ENCODE assay signal across 25 cellular contexts in genomic region chr17:62615503-62615902, GRCh38.
"Had no signal": no experiment of that assay in that cellular context is flagged by ENCODE, and none has a peak within 500 bp of the region (broad histone marks: within the 10 kb centered on the region; RNA-seq: fewer than 3 reads in every experiment).

No MANE protein-coding gene starts in this region.

- H3K27ac ChIP-seq: brain microvascular endothelial cell, esophagus muscularis mucosa, left lung, neutrophil, ovary, prostate gland, suprapubic skin, tibial artery, WERI-Rb-1 had no signal

- H3K4me3 Mint-ChIP-seq: activated CD4-positive, alpha-beta T cell treated with anti-CD3 and anti-CD28 coated beads, Interleukin-2, amount 10 ng/mL, durations not matched to agents 7 days and 5 days; activated CD8-positive, alpha-beta T cell treated with anti-CD3 and anti-CD28 coated beads for 36 hours; activated T-cell treated with anti-CD3 and anti-CD28 coated beads, Interleukin-2, amount 50 U/mL, for 4 hours; activated T-helper 17 cell treated with anti-CD3 and anti-CD28 coated beads, Interleukin-2, amount 50 U/mL, for 72 hours; nephron progenitor cell; stimulated activated naive B cell treated with anti-CD40 and anti-IgM and Interleukin-4, amounts not matched to agents 10 μg/mL and 1 μg/mL and 100 μg/mL, for 72 hours; T-cell had no signal

- H3K4me3 ChIP-seq: esophagus muscularis mucosa, left lung, lung, ovary, prostate gland, suprapubic skin, tibial artery had no signal

- DNase-seq: activated CD4-positive, alpha-beta T cell treated with anti-CD3 and anti-CD28 coated beads, Interleukin-2, amount 10 ng/mL, durations not matched to agents 7 days and 5 days; activated CD4-positive, CD25-positive, alpha-beta regulatory T cell treated with anti-CD3 and anti-CD28 coated beads, Interleukin-2, amount 50 U/mL, for 72 hours; activated CD8-positive, alpha-beta T cell treated with anti-CD3 and anti-CD28 coated beads for 36 hours; activated gamma-delta T cell treated with Interleukin-2 at 50 U/mL for 16 hours; activated naive CD4-positive, alpha-beta T cell treated with anti-CD3 and anti-CD28 coated beads, Interleukin-2, amount 50 U/mL, for 16 hours; activated T-cell treated with anti-CD3 and anti-CD28 coated beads, Interleukin-2, amount 50 U/mL, for 4 hours; amniotic stem cell; brain microvascular endothelial cell; caudate nucleus; left lung; nephron progenitor cell; ovary; retina; stimulated activated CD4-positive, alpha-beta T cell treated with anti-CD3 and anti-CD28 coated beads, Interleukin-15, amount 100 ng/mL, for 24 hours; stimulated activated CD4-positive, alpha-beta T cell treated with anti-CD3 and anti-CD28 coated beads, Interleukin-2, amount 100 ng/mL, for 24 hours; stimulated activated naive B cell treated with anti-CD40 and anti-IgM and Interleukin-4, amounts not matched to agents 10 μg/mL and 1 μg/mL and 100 μg/mL, for 72 hours; T-cell; tibial artery; WERI-Rb-1 had no signal

- H3K27ac Mint-ChIP-seq: activated CD4-positive, alpha-beta T cell treated with anti-CD3 and anti-CD28 coated beads, Interleukin-2, amount 10 ng/mL, durations not matched to agents 7 days and 5 days; activated CD8-positive, alpha-beta T cell treated with anti-CD3 and anti-CD28 coated beads for 36 hours; activated T-helper 17 cell treated with anti-CD3 and anti-CD28 coated beads, Interleukin-2, amount 50 U/mL, for 72 hours; nephron progenitor cell; stimulated activated naive B cell treated with anti-CD40 and anti-IgM and Interleukin-4, amounts not matched to agents 10 μg/mL and 1 μg/mL and 100 μg/mL, for 72 hours; T-cell had no signal

- H3K4me1 ChIP-seq: left lung, prostate gland, suprapubic skin, tibial artery had no signal

- H3K27me3 ChIP-seq: brain microvascular endothelial cell, esophagus muscularis mucosa, left lung, neutrophil, ovary, suprapubic skin, tibial artery had no signal

- ATAC-seq: activated CD8-positive, alpha-beta T cell treated with anti-CD3 and anti-CD28 coated beads for 36 hours; activated T-cell treated with anti-CD3 and anti-CD28 coated beads, Interleukin-2, amount 50 U/mL, for 4 hours; activated T-helper 17 cell treated with anti-CD3 and anti-CD28 coated beads, Interleukin-2, amount 50 U/mL, for 72 hours; left lung; stimulated activated naive B cell treated with anti-CD40 and anti-IgM and Interleukin-4, amounts not matched to agents 10 μg/mL and 1 μg/mL and 100 μg/mL, for 72 hours; T-cell had no signal

- H3K27me3 Mint-ChIP-seq: activated CD4-positive, alpha-beta T cell treated with anti-CD3 and anti-CD28 coated beads, Interleukin-2, amount 10 ng/mL, durations not matched to agents 7 days and 5 days; activated CD8-positive, alpha-beta T cell treated with anti-CD3 and anti-CD28 coated beads for 36 hours; activated T-helper 17 cell treated with anti-CD3 and anti-CD28 coated beads, Interleukin-2, amount 50 U/mL, for 72 hours; stimulated activated naive B cell treated with anti-CD40 and anti-IgM and Interleukin-4, amounts not matched to agents 10 μg/mL and 1 μg/mL and 100 μg/mL, for 72 hours; T-cell had no signal

- H3K9me3 ChIP-seq: esophagus muscularis mucosa, left lung, neutrophil, ovary, prostate gland, suprapubic skin, tibial artery had no signal

- H3K36me3 ChIP-seq: ovary, prostate gland had no signal

- H3K9me3 Mint-ChIP-seq: activated CD4-positive, alpha-beta T cell treated with anti-CD3 and anti-CD28 coated beads, Interleukin-2, amount 10 ng/mL, durations not matched to agents 7 days and 5 days; activated CD8-positive, alpha-beta T cell treated with anti-CD3 and anti-CD28 coated beads for 36 hours; activated T-cell treated with anti-CD3 and anti-CD28 coated beads, Interleukin-2, amount 50 U/mL, for 4 hours; activated T-helper 17 cell treated with anti-CD3 and anti-CD28 coated beads, Interleukin-2, amount 50 U/mL, for 72 hours; nephron progenitor cell; stimulated activated naive B cell treated with anti-CD40 and anti-IgM and Interleukin-4, amounts not matched to agents 10 μg/mL and 1 μg/mL and 100 μg/mL, for 72 hours; T-cell had no signal
